21 cellular contexts compared by ENCODE assay signal in genomic region chrX:45036161-45036560, GRCh38.
DNase-seq lines count a peak whose midpoint lies in the region; ATAC-seq, FAIRE-seq and TF ChIP-seq lines count a peak whose summit lies in the region.
"Had no signal": no experiment of that assay in that cellular context is flagged by ENCODE, and none has a peak within 500 bp of the region (broad histone marks: within the 10 kb centered on the region; RNA-seq: fewer than 3 reads in every experiment).

No MANE protein-coding gene starts in this region.

- TF ChIP-seq RAD21 in A549 (conservative IDR thresholded peaks at IDR 0.05 in 1 of 2, IDR thresholded peaks at IDR 0.05 in 1 of 2) (no peak), IMR-90 (IDR thresholded peaks at IDR 0.05; ENCODE audit: low read length) (no peak)

- H2AFZ ChIP-seq in IMR-90 (replicated peaks; ENCODE audit: low read length, poor library complexity), result no peak overlapping the region

- H4K91ac ChIP-seq in IMR-90 (ENCODE audit: insufficient read depth, low read depth, low read length), result no peak overlapping the region

- intact Hi-C loops in IMR-90 (cut with micrococcal nuclease), result no loop called here

- no peak overlapping the region for H2BK15ac ChIP-seq in IMR-90 (ENCODE audit: low read depth, low read length)

- peaks cover 5% of the 10 kb centered on the region for H3K36me3 Mint-ChIP-seq in central memory CD8-positive, alpha-beta T cell (ENCODE audit: insufficient read depth)

- H3K9ac ChIP-seq in IMR-90 (ENCODE audit: low read depth, low read length), result no peak overlapping the region
- H3K9ac ChIP-seq: BLaER1 had no signal

- no peaks in the 10 kb centered on the region for H3K9me3 ChIP-seq in A549
- H3K9me3 ChIP-seq in IMR-90 (ENCODE audit: control insufficient read depth, insufficient read depth, low read length), result no peaks in the 10 kb centered on the region

- POLR2A ChIA-PET in A549 (lab: Yijun Ruan, JAX) (no interaction called here), IMR-90 (lab: Charles Lee; ENCODE audit: unreplicated experiment) (no interaction called here)

- peaks cover 9% of the 10 kb centered on the region; the same call in 1 of the 2 replicates for H4K20me1 ChIP-seq in IMR-90 (ENCODE audit: insufficient read depth, low read length)

- H3K18ac ChIP-seq in IMR-90 (ENCODE audit: low read depth, low read length), result no peak overlapping the region

- H3K27ac ChIP-seq in A549 (no peak overlapping the region), C4-2B (peak overlapping the region; percentile 58), IMR-90 (ENCODE audit: insufficient read depth, low read length) (no peak overlapping the region)
- H3K27ac ChIP-seq: BLaER1 had no signal

- no peak overlapping the region for H3K14ac ChIP-seq in IMR-90 (replicated peaks; ENCODE audit: low read depth, low read length)

- peaks cover 5% of the 10 kb centered on the region in 2 experiments; a peak in 2 of 4 replicates for H3K79me1 ChIP-seq in IMR-90 (ENCODE audit: low read depth in 1 of 2, low read length in 2 of 2)

- no peak overlapping the region for H4K5ac ChIP-seq in IMR-90 (ENCODE audit: low read depth, low read length)

- CTCF ChIA-PET in A549 (lab: Yijun Ruan, JAX), result no interaction called here
- CTCF ChIA-PET in IMR-90 (lab: Yijun Ruan, JAX), result no interaction called here

- no peak overlapping the region for H2AK5ac ChIP-seq in IMR-90 (ENCODE audit: low read depth, low read length)

- WGBS in A549 (ENCODE audit: missing lambda C conversion rate), result 93% methylated on average over 4 of the region's 4 CpGs
- no CpG with 5 or more reads among the region's 4 CpGs for WGBS in IMR-90 (ENCODE audit: extremely low coverage in 2 of 2, insufficient read length in 1 of 2), 2 experiments

- H3K56ac ChIP-seq in IMR-90 (ENCODE audit: extremely low read depth, insufficient read depth, low read length), result no peak overlapping the region

- no peaks in the 10 kb centered on the region for H3K36me3 ChIP-seq in IMR-90 (ENCODE audit: control insufficient read depth, insufficient read depth, low read length)

- no peak overlapping the region for H3K4me2 ChIP-seq in A549
- no peak overlapping the region for H3K4me2 ChIP-seq in IMR-90 (ENCODE audit: low read depth, low read length)
- H3K4me2 ChIP-seq: BLaER1 had no signal

- no peak overlapping the region for H3K23ac ChIP-seq in IMR-90 (ENCODE audit: low read depth, low read length)

- no peaks in the 10 kb centered on the region for H3K27me3 ChIP-seq in IMR-90 (ENCODE audit: control insufficient read depth, insufficient read depth, low read length)
- H3K27me3 ChIP-seq: BLaER1 had no signal

- no peak overlapping the region for H2BK20ac ChIP-seq in IMR-90 (ENCODE audit: low read depth, low read length)

- no peak for TF ChIP-seq CTCF in A549 (IDR thresholded peaks at IDR 0.05)
- no peak for TF ChIP-seq CTCF in C4-2B (conservative IDR thresholded peaks at IDR 0.05)
- TF ChIP-seq CTCF in IMR-90 (conservative IDR thresholded peaks at IDR 0.05; ENCODE audit: low read depth, low read length), result no peak

- DNase-seq in A549 (ENCODE audit: low read depth in 1 of 2, low spot score in 1 of 2), result no peak
- DNase-seq in IMR-90, result no peak
- no peak for DNase-seq in central memory CD8-positive, alpha-beta T cell (ENCODE audit: low spot score in 2 of 2)
- DNase-seq in cortex of kidney (lab: John Stamatoyannopoulos, UW), result no peak
- DNase-seq in occipital lobe (lab: John Stamatoyannopoulos, UW), result no peak
- DNase-seq: CD4-positive, alpha-beta T cell; CD8-positive, alpha-beta memory T cell; DMS 273 treated with DMSO at 0.1 percent for 48 hours; DMS79; EL; GDM1; GOT3; H7; HCEC 1CT had no signal

- H4K8ac ChIP-seq in IMR-90 (ENCODE audit: low read depth in 2 of 2, low read length in 2 of 2), result no peak overlapping the region

- no peak for FAIRE-seq in A549 (lab: Jason Lieb, UNC)
- FAIRE-seq: D721Med, GM12878 had no signal

- dilution Hi-C loops in IMR-90 (cut with HindIII; ENCODE audit: low sequenced_read_pairs, unreplicated experiment), result no loop called here

- no TSS peak for BruUV-seq in IMR-90 (replicated peaks; lab: Mats Ljungman, UMichigan)

- no peak overlapping the region for H2BK5ac ChIP-seq in IMR-90 (ENCODE audit: low read depth, low read length, poor library complexity, severe bottlenecking)

- no peaks in the 10 kb centered on the region for H3K27me3 Mint-ChIP-seq in central memory CD8-positive, alpha-beta T cell
- H3K27me3 Mint-ChIP-seq: B cell; CD4-positive, alpha-beta T cell; CD8-positive, alpha-beta memory T cell had no signal

- H3K4me3 ChIP-seq in A549 (no peak overlapping the region), IMR-90 (ENCODE audit: insufficient read depth, low read depth, low read length) (no peak overlapping the region)
- H3K4me3 ChIP-seq: BLaER1, GM12878 had no signal

- H3K9me3 Mint-ChIP-seq in central memory CD8-positive, alpha-beta T cell, result no peaks in the 10 kb centered on the region
- H3K9me3 Mint-ChIP-seq: CD4-positive, alpha-beta T cell; CD8-positive, alpha-beta memory T cell had no signal

- peaks cover 12% of the 10 kb centered on the region for H3K4me1 Mint-ChIP-seq in central memory CD8-positive, alpha-beta T cell
- H3K4me1 Mint-ChIP-seq: CD14-positive monocyte had no signal

- H3K9me1 ChIP-seq in IMR-90 (ENCODE audit: insufficient read depth, low read length), result no peaks in the 10 kb centered on the region

- TF ChIP-seq POLR2A in A549 (IDR thresholded peaks at IDR 0.05; ENCODE audit: low read length) (no peak), IMR-90 (IDR thresholded peaks at IDR 0.05; ENCODE audit: low read depth, low read length) (no peak)

- no peak for TF ChIP-seq EP300 in A549 (IDR thresholded peaks at IDR 0.05)

- H3K4me1 ChIP-seq in A549, result no peaks in the 10 kb centered on the region
- 0 out of 2 replicates have a peak, but pooled peaks cover 2% of the 10 kb centered on the region for H3K4me1 ChIP-seq in IMR-90 (ENCODE audit: control insufficient read depth, insufficient read depth, low read length)
- H3K4me1 ChIP-seq: BLaER1 had no signal

- ATAC-seq in A549 (no peak), IMR-90 (ENCODE audit: low read depth) (no peak), GM21576 (IDR thresholded peaks at IDR 0.05; ENCODE audit: unreplicated experiment) (no peak)
- ATAC-seq in central memory CD8-positive, alpha-beta T cell (replicated peaks; ENCODE audit: extremely low read depth, poor library complexity, severe bottlenecking), result no peak
- ATAC-seq: GM12878 had no signal

- peak overlapping the region; percentile 46 for H3K27ac Mint-ChIP-seq in central memory CD8-positive, alpha-beta T cell (ENCODE audit: low read depth)
- H3K27ac Mint-ChIP-seq: B cell; CD4-positive, alpha-beta T cell had no signal

- H2BK120ac ChIP-seq in IMR-90 (ENCODE audit: low read depth, low read length), result no peak overlapping the region

- no peak overlapping the region for H3K4ac ChIP-seq in IMR-90 (ENCODE audit: low read depth, low read length)

- in situ Hi-C loops in IMR-90 (cut with MboI; ENCODE audit: low sequenced_read_pairs), result no loop called here

- H3K4me3 Mint-ChIP-seq in central memory CD8-positive, alpha-beta T cell, result no peak overlapping the region
- H3K4me3 Mint-ChIP-seq: B cell; CD14-positive monocyte; CD4-positive, alpha-beta T cell; CD8-positive, alpha-beta memory T cell had no signal

- no peak overlapping the region for H2AK9ac ChIP-seq in IMR-90 (replicated peaks; ENCODE audit: low read depth, low read length, poor library complexity)

TF ChIP-seq in A549, 52 proteins besides CTCF, POLR2A, EP300 and RAD21:
- TF ChIP-seq RARB (CRISPR knock-in tag; IDR thresholded peaks at IDR 0.05) (no peak), MAFK (IDR thresholded peaks at IDR 0.05; ENCODE audit: partially characterized antibody) (peak; percentile 90)

TF ChIP-seq in IMR-90, 13 proteins besides CTCF, POLR2A, EP300 and RAD21:
- no peak for TF ChIP-seq CHD1 (IDR thresholded peaks at IDR 0.05; ENCODE audit: low read depth, low read length)
- TF ChIP-seq MAFK (IDR thresholded peaks at IDR 0.05; ENCODE audit: low read depth, low read length), result peak; percentile 91
- TF ChIP-seq ELK1 (IDR thresholded peaks at IDR 0.05; ENCODE audit: borderline replicate concordance, low read depth, low read length), result no peak
